In genomic region chr20:63863798-63864544, GRCh38 we compare ENCODE assay signal across 1 cellular context.
TF ChIP-seq lines count a peak whose summit lies in the region.

No MANE protein-coding gene starts in this region.

TF ChIP-seq in K562, 482 proteins besides CTCF, POLR2A, EP300 and RAD21 (continued from another document and continues in another):
- TF ChIP-seq ZNF668 (CRISPR knock-in tag; IDR thresholded peaks at IDR 0.05) (no peak), IRF2 (CRISPR knock-in tag; IDR thresholded peaks at IDR 0.05) (no peak), NR4A1 (CRISPR knock-in tag; IDR thresholded peaks at IDR 0.05) (0 out of 2 replicates have a peak, but pooled peaks have one; percentile 13), NR4A1 (tag; IDR thresholded peaks at IDR 0.05) (no peak), OTX1 (CRISPR knock-in tag; IDR thresholded peaks at IDR 0.05) (no peak), NR0B1 (IDR thresholded peaks at IDR 0.05; ENCODE audit: partially characterized antibody) (no peak), SIRT6 (IDR thresholded peaks at IDR 0.05; ENCODE audit: low read depth, low read length) (no peak), SRSF3 (IDR thresholded peaks at IDR 0.05; ENCODE audit: insufficient read depth, low read length) (no peak), SMAD3 (CRISPR knock-in tag; conservative IDR thresholded peaks at IDR 0.05) (no peak), ZNF165 (CRISPR knock-in tag; IDR thresholded peaks at IDR 0.05; ENCODE audit: borderline replicate concordance) (no peak), ZNF77 (CRISPR knock-in tag; IDR thresholded peaks at IDR 0.05) (no peak), SMC3 (conservative IDR thresholded peaks at IDR 0.05; ENCODE audit: insufficient read depth, low read depth, low read length) (peak; percentile 73), POLR3G (IDR thresholded peaks at IDR 0.05; ENCODE audit: extremely low read depth, insufficient read length, insufficient replicate concordance) (no peak), ELF2 (CRISPR knock-in tag; IDR thresholded peaks at IDR 0.05) (peak; percentile 83), MCM5 (IDR thresholded peaks at IDR 0.05; ENCODE audit: low read depth) (no peak), NR2C2 (CRISPR knock-in tag; IDR thresholded peaks at IDR 0.05) (peak; percentile 88), NR2C2 (tag; IDR thresholded peaks at IDR 0.05) (no peak; the same call in 1 of the 2 replicates), EHMT2 (IDR thresholded peaks at IDR 0.05) (no peak), PURB (CRISPR knock-in tag; IDR thresholded peaks at IDR 0.05; ENCODE audit: low read depth) (no peak), STAT5B (CRISPR knock-in tag; IDR thresholded peaks at IDR 0.05) (no peak), FIP1L1 (IDR thresholded peaks at IDR 0.05; ENCODE audit: low read depth, low read length, poor library complexity, severe bottlenecking) (no peak), E2F5 (CRISPR knock-in tag; IDR thresholded peaks at IDR 0.05) (peak; percentile 90), NCOA6 (IDR thresholded peaks at IDR 0.05) (no peak), SMAD1 (IDR thresholded peaks at IDR 0.05; ENCODE audit: low read depth, low read length, partially characterized antibody) (no peak), ZBTB17 (CRISPR knock-in tag; IDR thresholded peaks at IDR 0.05) (no peak), SRSF7 (optimal IDR thresholded peaks at IDR 0.05; ENCODE audit: low read depth, low read length) (no peak), RFX7 (CRISPR knock-in tag; IDR thresholded peaks at IDR 0.05) (no peak), ZNF143 (CRISPR knock-in tag; IDR thresholded peaks at IDR 0.05) (no peak), ZNF79 (CRISPR knock-in tag; IDR thresholded peaks at IDR 0.05; ENCODE audit: low read depth) (no peak), HDAC6 (IDR thresholded peaks at IDR 0.05; ENCODE audit: low read depth, low read length) (no peak), ZSCAN29 (IDR thresholded peaks at IDR 0.05) (no peak), C11orf30 (IDR thresholded peaks at IDR 0.05; ENCODE audit: low read depth) (no peak; the same call in 1 of the 2 replicates), HDAC1 (IDR thresholded peaks at IDR 0.05) (peak in 1 of 2 experiments; percentile 64; a peak in 1 of 4 replicates), NBN (IDR thresholded peaks at IDR 0.05; ENCODE audit: low read depth) (no peak), XRCC4 (IDR thresholded peaks at IDR 0.05; ENCODE audit: extremely low read depth, insufficient read depth, insufficient read length) (no peak), FOXM1 (IDR thresholded peaks at IDR 0.05; ENCODE audit: low read depth) (no peak), FOXM1 (CRISPR knock-in tag; IDR thresholded peaks at IDR 0.05; ENCODE audit: low read depth) (no peak), ESRRB (CRISPR knock-in tag; IDR thresholded peaks at IDR 0.05; ENCODE audit: borderline replicate concordance) (no peak), ZBTB2 (IDR thresholded peaks at IDR 0.05) (no peak), ZBTB12 (CRISPR knock-in tag; IDR thresholded peaks at IDR 0.05) (no peak), SREBF2 (CRISPR knock-in tag; IDR thresholded peaks at IDR 0.05) (no peak), E2F1 (CRISPR knock-in tag; IDR thresholded peaks at IDR 0.05) (no peak)
- TF ChIP-seq, protein P1, sequence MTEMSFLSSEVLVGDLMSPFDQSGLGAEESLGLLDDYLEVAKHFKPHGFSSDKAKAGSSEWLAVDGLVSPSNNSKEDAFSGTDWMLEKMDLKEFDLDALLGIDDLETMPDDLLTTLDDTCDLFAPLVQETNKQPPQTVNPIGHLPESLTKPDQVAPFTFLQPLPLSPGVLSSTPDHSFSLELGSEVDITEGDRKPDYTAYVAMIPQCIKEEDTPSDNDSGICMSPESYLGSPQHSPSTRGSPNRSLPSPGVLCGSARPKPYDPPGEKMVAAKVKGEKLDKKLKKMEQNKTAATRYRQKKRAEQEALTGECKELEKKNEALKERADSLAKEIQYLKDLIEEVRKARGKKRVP (CRISPR knock-in tag; IDR thresholded peaks at IDR 0.05) = no peak
- TF ChIP-seq, protein P2, sequence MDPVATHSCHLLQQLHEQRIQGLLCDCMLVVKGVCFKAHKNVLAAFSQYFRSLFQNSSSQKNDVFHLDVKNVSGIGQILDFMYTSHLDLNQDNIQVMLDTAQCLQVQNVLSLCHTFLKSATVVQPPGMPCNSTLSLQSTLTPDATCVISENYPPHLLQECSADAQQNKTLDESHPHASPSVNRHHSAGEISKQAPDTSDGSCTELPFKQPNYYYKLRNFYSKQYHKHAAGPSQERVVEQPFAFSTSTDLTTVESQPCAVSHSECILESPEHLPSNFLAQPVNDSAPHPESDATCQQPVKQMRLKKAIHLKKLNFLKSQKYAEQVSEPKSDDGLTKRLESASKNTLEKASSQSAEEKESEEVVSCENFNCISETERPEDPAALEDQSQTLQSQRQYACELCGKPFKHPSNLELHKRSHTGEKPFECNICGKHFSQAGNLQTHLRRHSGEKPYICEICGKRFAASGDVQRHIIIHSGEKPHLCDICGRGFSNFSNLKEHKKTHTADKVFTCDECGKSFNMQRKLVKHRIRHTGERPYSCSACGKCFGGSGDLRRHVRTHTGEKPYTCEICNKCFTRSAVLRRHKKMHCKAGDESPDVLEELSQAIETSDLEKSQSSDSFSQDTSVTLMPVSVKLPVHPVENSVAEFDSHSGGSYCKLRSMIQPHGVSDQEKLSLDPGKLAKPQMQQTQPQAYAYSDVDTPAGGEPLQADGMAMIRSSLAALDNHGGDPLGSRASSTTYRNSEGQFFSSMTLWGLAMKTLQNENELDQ (CRISPR knock-in tag; IDR thresholded peaks at IDR 0.05; ENCODE audit: borderline replicate concordance) = no peak
- TF ChIP-seq, protein P3, sequence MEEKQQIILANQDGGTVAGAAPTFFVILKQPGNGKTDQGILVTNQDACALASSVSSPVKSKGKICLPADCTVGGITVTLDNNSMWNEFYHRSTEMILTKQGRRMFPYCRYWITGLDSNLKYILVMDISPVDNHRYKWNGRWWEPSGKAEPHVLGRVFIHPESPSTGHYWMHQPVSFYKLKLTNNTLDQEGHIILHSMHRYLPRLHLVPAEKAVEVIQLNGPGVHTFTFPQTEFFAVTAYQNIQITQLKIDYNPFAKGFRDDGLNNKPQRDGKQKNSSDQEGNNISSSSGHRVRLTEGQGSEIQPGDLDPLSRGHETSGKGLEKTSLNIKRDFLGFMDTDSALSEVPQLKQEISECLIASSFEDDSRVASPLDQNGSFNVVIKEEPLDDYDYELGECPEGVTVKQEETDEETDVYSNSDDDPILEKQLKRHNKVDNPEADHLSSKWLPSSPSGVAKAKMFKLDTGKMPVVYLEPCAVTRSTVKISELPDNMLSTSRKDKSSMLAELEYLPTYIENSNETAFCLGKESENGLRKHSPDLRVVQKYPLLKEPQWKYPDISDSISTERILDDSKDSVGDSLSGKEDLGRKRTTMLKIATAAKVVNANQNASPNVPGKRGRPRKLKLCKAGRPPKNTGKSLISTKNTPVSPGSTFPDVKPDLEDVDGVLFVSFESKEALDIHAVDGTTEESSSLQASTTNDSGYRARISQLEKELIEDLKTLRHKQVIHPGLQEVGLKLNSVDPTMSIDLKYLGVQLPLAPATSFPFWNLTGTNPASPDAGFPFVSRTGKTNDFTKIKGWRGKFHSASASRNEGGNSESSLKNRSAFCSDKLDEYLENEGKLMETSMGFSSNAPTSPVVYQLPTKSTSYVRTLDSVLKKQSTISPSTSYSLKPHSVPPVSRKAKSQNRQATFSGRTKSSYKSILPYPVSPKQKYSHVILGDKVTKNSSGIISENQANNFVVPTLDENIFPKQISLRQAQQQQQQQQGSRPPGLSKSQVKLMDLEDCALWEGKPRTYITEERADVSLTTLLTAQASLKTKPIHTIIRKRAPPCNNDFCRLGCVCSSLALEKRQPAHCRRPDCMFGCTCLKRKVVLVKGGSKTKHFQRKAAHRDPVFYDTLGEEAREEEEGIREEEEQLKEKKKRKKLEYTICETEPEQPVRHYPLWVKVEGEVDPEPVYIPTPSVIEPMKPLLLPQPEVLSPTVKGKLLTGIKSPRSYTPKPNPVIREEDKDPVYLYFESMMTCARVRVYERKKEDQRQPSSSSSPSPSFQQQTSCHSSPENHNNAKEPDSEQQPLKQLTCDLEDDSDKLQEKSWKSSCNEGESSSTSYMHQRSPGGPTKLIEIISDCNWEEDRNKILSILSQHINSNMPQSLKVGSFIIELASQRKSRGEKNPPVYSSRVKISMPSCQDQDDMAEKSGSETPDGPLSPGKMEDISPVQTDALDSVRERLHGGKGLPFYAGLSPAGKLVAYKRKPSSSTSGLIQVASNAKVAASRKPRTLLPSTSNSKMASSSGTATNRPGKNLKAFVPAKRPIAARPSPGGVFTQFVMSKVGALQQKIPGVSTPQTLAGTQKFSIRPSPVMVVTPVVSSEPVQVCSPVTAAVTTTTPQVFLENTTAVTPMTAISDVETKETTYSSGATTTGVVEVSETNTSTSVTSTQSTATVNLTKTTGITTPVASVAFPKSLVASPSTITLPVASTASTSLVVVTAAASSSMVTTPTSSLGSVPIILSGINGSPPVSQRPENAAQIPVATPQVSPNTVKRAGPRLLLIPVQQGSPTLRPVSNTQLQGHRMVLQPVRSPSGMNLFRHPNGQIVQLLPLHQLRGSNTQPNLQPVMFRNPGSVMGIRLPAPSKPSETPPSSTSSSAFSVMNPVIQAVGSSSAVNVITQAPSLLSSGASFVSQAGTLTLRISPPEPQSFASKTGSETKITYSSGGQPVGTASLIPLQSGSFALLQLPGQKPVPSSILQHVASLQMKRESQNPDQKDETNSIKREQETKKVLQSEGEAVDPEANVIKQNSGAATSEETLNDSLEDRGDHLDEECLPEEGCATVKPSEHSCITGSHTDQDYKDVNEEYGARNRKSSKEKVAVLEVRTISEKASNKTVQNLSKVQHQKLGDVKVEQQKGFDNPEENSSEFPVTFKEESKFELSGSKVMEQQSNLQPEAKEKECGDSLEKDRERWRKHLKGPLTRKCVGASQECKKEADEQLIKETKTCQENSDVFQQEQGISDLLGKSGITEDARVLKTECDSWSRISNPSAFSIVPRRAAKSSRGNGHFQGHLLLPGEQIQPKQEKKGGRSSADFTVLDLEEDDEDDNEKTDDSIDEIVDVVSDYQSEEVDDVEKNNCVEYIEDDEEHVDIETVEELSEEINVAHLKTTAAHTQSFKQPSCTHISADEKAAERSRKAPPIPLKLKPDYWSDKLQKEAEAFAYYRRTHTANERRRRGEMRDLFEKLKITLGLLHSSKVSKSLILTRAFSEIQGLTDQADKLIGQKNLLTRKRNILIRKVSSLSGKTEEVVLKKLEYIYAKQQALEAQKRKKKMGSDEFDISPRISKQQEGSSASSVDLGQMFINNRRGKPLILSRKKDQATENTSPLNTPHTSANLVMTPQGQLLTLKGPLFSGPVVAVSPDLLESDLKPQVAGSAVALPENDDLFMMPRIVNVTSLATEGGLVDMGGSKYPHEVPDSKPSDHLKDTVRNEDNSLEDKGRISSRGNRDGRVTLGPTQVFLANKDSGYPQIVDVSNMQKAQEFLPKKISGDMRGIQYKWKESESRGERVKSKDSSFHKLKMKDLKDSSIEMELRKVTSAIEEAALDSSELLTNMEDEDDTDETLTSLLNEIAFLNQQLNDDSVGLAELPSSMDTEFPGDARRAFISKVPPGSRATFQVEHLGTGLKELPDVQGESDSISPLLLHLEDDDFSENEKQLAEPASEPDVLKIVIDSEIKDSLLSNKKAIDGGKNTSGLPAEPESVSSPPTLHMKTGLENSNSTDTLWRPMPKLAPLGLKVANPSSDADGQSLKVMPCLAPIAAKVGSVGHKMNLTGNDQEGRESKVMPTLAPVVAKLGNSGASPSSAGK (IDR thresholded peaks at IDR 0.05) = no peak; the same call in 1 of the 2 replicates
